In genomic region chrX:85627363-85627762, GRCh38 we compare ENCODE assay signal across 12 cellular contexts.
DNase-seq lines count a peak whose midpoint lies in the region; ATAC-seq and TF ChIP-seq lines count a peak whose summit lies in the region.
"Had no signal": no experiment of that assay in that cellular context is flagged by ENCODE, and none has a peak within 500 bp of the region (broad histone marks: within the 10 kb centered on the region; RNA-seq: fewer than 3 reads in every experiment).

No MANE protein-coding gene starts in this region.

- peaks cover 3% of the 10 kb centered on the region for H3K4me1 ChIP-seq in neural progenitor cell
- H3K4me1 ChIP-seq: foreskin keratinocyte, stomach had no signal

- DNase-seq in NCI-H2171 treated with DMSO at 0.1 percent for 48 hours (lab: John Stamatoyannopoulos, UW) (peak; percentile 2), NCI-H2171 (lab: John Stamatoyannopoulos, UW) (no peak), HT-29 (ENCODE audit: low spot score) (peak; percentile 19), brain microvascular endothelial cell (no peak), neural progenitor cell (ENCODE audit: low spot score) (peak; percentile 24)
- DNase-seq in activated CD4-positive, alpha-beta T cell treated with anti-CD3 and anti-CD28 coated beads, Interleukin-2, amount 50 U/mL, for 4 hours, result no peak
- DNase-seq: foreskin keratinocyte, NCI-H2107, stomach had no signal

- no peak overlapping the region for H2AFZ ChIP-seq in neural progenitor cell (replicated peaks)

- no peak overlapping the region for H3K4me3 ChIP-seq in brain microvascular endothelial cell (ENCODE audit: low read depth, low read length)
- no peak overlapping the region for H3K4me3 ChIP-seq in neural progenitor cell
- H3K4me3 ChIP-seq: cardiac muscle cell, stomach had no signal

- H3K9ac ChIP-seq in neural progenitor cell, result no peak overlapping the region

- H3F3A ChIP-seq in neural progenitor cell (ENCODE audit: low read depth), result no peaks in the 10 kb centered on the region

- no peak overlapping the region for H3K4me2 ChIP-seq in neural progenitor cell

- no peaks in the 10 kb centered on the region for H3K36me3 Mint-ChIP-seq in neural progenitor cell

- peak; percentile 37 for TF ChIP-seq CTCF in brain microvascular endothelial cell (IDR thresholded peaks at IDR 0.05; ENCODE audit: low read depth, low read length, missing control alignments)
- peak; percentile 61 for TF ChIP-seq CTCF in neural progenitor cell (IDR thresholded peaks at IDR 0.05)

- H4K20me1 ChIP-seq in neural progenitor cell (ENCODE audit: low read depth), result no peaks in the 10 kb centered on the region

- H3K9me3 ChIP-seq in neural progenitor cell (ENCODE audit: low read depth), result no peaks in the 10 kb centered on the region

- H3K27ac ChIP-seq in brain microvascular endothelial cell, result no peak overlapping the region
- no peak overlapping the region for H3K27ac ChIP-seq in neural progenitor cell
- H3K27ac ChIP-seq: cardiac muscle cell, foreskin keratinocyte, stomach had no signal

- H3K9me3 Mint-ChIP-seq in neural progenitor cell, result peaks cover 10% of the 10 kb centered on the region

- H3K27me3 Mint-ChIP-seq in neural progenitor cell (ENCODE audit: insufficient read depth, low read depth), result no peaks in the 10 kb centered on the region

- no peak for TF ChIP-seq POLR2A in GM18505 (IDR thresholded peaks at IDR 0.05; ENCODE audit: borderline replicate concordance, extremely low read depth, insufficient read depth, insufficient read length)

- H3K4me3 Mint-ChIP-seq in neural progenitor cell, result no peak overlapping the region

- in situ Hi-C loops in brain microvascular endothelial cell (cut with HindIII; ENCODE audit: low pct_ligation_motif_present, low sequenced_read_pairs), result no loop called here

- H3K36me3 ChIP-seq in brain microvascular endothelial cell (replicated peaks) (no peaks in the 10 kb centered on the region), neural progenitor cell (no peaks in the 10 kb centered on the region)
- H3K36me3 ChIP-seq: cardiac muscle cell, stomach had no signal

- H3K27me3 ChIP-seq in brain microvascular endothelial cell (replicated peaks) (no peaks in the 10 kb centered on the region), neural progenitor cell (no peaks in the 10 kb centered on the region)
- H3K27me3 ChIP-seq: cardiac muscle cell, foreskin keratinocyte, stomach had no signal

- no peak for ATAC-seq in GM18505 (IDR thresholded peaks at IDR 0.05; ENCODE audit: unreplicated experiment)
- no peak for ATAC-seq in GM19035 (IDR thresholded peaks at IDR 0.05; ENCODE audit: unreplicated experiment)
- ATAC-seq: foreskin keratinocyte had no signal

- no peak overlapping the region for H3K27ac Mint-ChIP-seq in neural progenitor cell

- no peaks in the 10 kb centered on the region for H3K4me1 Mint-ChIP-seq in neural progenitor cell

- H3K79me2 ChIP-seq in neural progenitor cell (ENCODE audit: low read depth), result no peaks in the 10 kb centered on the region

Comparison
In these comparisons a context has a peak if more than half of its experiments do, and no peak if none do; other contexts are left out.
1. DNase-seq: peak in NCI-H2171 treated with DMSO at 0.1 percent for 48 hours (single experiment), HT-29 (single experiment) and neural progenitor cell (single experiment); none in NCI-H2171 (single experiment), brain microvascular endothelial cell (single experiment) and activated CD4-positive, alpha-beta T cell treated with anti-CD3 and anti-CD28 coated beads, Interleukin-2, amount 50 U/mL, for 4 hours (0 of 2).